In genomic region chr12:66885115-66885875, GRCh38 we compare ENCODE assay signal across 13 cellular contexts.
"Had no signal": no experiment of that assay in that cellular context is flagged by ENCODE, and none has a peak within 500 bp of the region (broad histone marks: within the 10 kb centered on the region; RNA-seq: fewer than 3 reads in every experiment).

No MANE protein-coding gene starts in this region.

- H3K9me3 Mint-ChIP-seq: dendritic cell treated with granulocyte-macrophage colony-stimulating factor and Interleukin-4, amounts not matched to agents 40 ng/mL and 50 ng/mL, for 4 days had no signal

- H3K36me3 ChIP-seq: lower lobe of right lung, pancreas, sigmoid colon had no signal

- H3K4me3 Mint-ChIP-seq: dendritic cell treated with granulocyte-macrophage colony-stimulating factor and Interleukin-4, amounts not matched to agents 40 ng/mL and 50 ng/mL, for 4 days had no signal

- H3K4me3 ChIP-seq: lower lobe of right lung, pancreas, sigmoid colon had no signal

- DNase-seq: activated CD4-positive, alpha-beta T cell treated with anti-CD3 and anti-CD28 coated beads for 4 hours; activated naive CD4-positive, alpha-beta T cell treated with Interleukin-2 at 50 U/mL for 16 hours; effector memory CD4-positive, alpha-beta T cell; foreskin keratinocyte; head of caudate nucleus; left colon; lower lobe of right lung; midbrain; sigmoid colon; stimulated activated CD4-positive, alpha-beta T cell treated with anti-CD3 and anti-CD28 coated beads, Interleukin-1b, Interleukin-23, amount 100 ng/mL, for 48 hours had no signal

- H3K4me1 ChIP-seq: foreskin keratinocyte, lower lobe of right lung, pancreas had no signal

- H3K9me3 ChIP-seq: lower lobe of right lung, pancreas, sigmoid colon had no signal

- H3K27me3 Mint-ChIP-seq: dendritic cell treated with granulocyte-macrophage colony-stimulating factor and Interleukin-4, amounts not matched to agents 40 ng/mL and 50 ng/mL, for 4 days had no signal

- ATAC-seq: foreskin keratinocyte, left colon, lower lobe of right lung, pancreas had no signal

- H3K27ac ChIP-seq: foreskin keratinocyte, lower lobe of right lung, pancreas, sigmoid colon, VCaP had no signal

- H3K27ac Mint-ChIP-seq: dendritic cell treated with granulocyte-macrophage colony-stimulating factor and Interleukin-4, amounts not matched to agents 40 ng/mL and 50 ng/mL, for 4 days had no signal
